ENCODE assay signal across 1 cellular context in the genomic region with DNA sequence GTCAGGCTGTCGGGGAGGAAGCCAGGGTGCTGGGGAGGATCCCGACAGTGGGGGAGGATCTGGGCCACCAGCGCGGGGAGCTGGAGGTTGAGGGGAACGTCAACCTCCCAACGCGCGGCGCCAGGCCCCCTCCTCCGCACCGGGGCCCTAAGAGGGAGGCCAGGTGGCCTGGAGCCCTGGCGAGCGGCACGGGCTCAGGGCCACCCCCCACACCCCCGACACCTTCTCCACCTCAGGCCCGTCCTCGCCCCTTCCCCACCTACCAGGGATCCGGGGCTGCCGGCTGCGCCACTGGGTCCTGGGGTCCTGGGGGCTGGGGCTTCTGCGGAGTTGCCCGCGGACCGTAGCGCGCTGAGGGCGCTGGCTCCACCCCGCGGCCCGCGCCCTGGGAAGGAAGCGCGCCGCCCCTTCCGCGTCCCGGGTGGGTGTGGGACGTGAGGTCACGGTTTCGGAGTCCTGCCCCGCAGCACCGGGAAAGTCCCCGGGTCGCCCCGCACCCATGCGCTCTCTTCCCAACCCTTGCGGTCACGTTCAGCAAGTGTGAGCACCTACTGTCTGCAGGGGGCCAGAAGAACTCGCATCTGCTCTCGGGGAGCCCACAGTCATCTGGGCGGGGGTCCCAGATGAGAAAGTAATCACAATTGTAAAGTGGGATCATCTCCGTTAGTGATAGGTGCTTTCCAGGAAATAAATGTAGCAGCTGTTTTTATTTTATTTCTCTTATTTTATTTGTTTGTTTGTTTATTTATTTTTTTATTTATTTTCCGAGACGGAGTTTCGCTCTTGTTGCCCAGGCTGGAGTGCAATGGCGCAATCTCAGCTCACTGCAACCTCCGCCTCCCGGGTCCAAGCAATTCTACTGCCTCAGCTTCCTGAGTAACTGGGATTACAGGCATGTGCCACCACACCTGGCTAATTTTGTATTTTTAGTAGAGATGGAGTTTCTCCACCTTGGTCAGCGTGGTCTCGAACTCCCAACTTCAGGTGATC.
A peak's percentile ranks its signal among the peaks of the same experiment; 100 is the strongest.
TF ChIP-seq lines count a peak whose summit lies in the region.

A gene (minus strand): TSS at position 362 of the 990 bp plus-strand sequence. CDS start 13,335 bp downstream, outside the sequence.

TF ChIP-seq in HepG2, 621 proteins besides CTCF, POLR2A, EP300 and RAD21 (continued from another document and continues in another):
- TF ChIP-seq, protein P1, sequence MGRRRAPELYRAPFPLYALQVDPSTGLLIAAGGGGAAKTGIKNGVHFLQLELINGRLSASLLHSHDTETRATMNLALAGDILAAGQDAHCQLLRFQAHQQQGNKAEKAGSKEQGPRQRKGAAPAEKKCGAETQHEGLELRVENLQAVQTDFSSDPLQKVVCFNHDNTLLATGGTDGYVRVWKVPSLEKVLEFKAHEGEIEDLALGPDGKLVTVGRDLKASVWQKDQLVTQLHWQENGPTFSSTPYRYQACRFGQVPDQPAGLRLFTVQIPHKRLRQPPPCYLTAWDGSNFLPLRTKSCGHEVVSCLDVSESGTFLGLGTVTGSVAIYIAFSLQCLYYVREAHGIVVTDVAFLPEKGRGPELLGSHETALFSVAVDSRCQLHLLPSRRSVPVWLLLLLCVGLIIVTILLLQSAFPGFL (CRISPR knock-in tag; IDR thresholded peaks at IDR 0.05) = no peak
- TF ChIP-seq, protein P2, sequence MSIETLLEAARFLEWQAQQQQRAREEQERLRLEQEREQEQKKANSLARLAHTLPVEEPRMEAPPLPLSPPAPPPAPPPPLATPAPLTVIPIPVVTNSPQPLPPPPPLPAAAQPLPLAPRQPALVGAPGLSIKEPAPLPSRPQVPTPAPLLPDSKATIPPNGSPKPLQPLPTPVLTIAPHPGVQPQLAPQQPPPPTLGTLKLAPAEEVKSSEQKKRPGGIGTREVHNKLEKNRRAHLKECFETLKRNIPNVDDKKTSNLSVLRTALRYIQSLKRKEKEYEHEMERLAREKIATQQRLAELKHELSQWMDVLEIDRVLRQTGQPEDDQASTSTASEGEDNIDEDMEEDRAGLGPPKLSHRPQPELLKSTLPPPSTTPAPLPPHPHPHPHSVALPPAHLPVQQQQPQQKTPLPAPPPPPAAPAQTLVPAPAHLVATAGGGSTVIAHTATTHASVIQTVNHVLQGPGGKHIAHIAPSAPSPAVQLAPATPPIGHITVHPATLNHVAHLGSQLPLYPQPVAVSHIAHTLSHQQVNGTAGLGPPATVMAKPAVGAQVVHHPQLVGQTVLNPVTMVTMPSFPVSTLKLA (IDR thresholded peaks at IDR 0.05) = no peak
- TF ChIP-seq ERF (CRISPR knock-in tag; IDR thresholded peaks at IDR 0.05) (no peak), NPAS2 (CRISPR knock-in tag; IDR thresholded peaks at IDR 0.05; ENCODE audit: borderline replicate concordance) (no peak), ZSCAN30 (CRISPR knock-in tag; IDR thresholded peaks at IDR 0.05) (no peak), ZNF883 (CRISPR knock-in tag; IDR thresholded peaks at IDR 0.05; ENCODE audit: not compliant biosample characterization) (peak; percentile 92), KLF15 (CRISPR knock-in tag; IDR thresholded peaks at IDR 0.05; ENCODE audit: borderline replicate concordance) (no peak), CHCHD3 (CRISPR knock-in tag; IDR thresholded peaks at IDR 0.05) (no peak), ZNF781 (CRISPR knock-in tag; IDR thresholded peaks at IDR 0.05; ENCODE audit: borderline replicate concordance, not compliant biosample characterization) (no peak), CBFB (CRISPR knock-in tag; IDR thresholded peaks at IDR 0.05) (0 out of 2 replicates have a peak, but pooled peaks have one; percentile 30), REXO4 (CRISPR knock-in tag; IDR thresholded peaks at IDR 0.05; ENCODE audit: borderline replicate concordance) (no peak), ZNF850 (CRISPR knock-in tag; conservative IDR thresholded peaks at IDR 0.05) (no peak), ONECUT2 (CRISPR knock-in tag; IDR thresholded peaks at IDR 0.05) (no peak), TSC22D2 (CRISPR knock-in tag; IDR thresholded peaks at IDR 0.05; ENCODE audit: borderline replicate concordance) (0 out of 2 replicates have a peak, but pooled peaks have one; percentile 55), SIN3B (IDR thresholded peaks at IDR 0.05; ENCODE audit: low read length) (no peak), FOXK1 (CRISPR knock-in tag; IDR thresholded peaks at IDR 0.05; ENCODE audit: borderline replicate concordance, low read depth) (no peak), ZNF432 (CRISPR knock-in tag; IDR thresholded peaks at IDR 0.05; ENCODE audit: borderline replicate concordance) (0 out of 2 replicates have a peak, but pooled peaks have one; percentile 55), GFI1 (CRISPR knock-in tag; IDR thresholded peaks at IDR 0.05; ENCODE audit: borderline replicate concordance) (peak; percentile 12; the same call in 1 of the 2 replicates), MIXL1 (CRISPR knock-in tag; IDR thresholded peaks at IDR 0.05) (no peak), ZNF780A (CRISPR knock-in tag; IDR thresholded peaks at IDR 0.05) (no peak)
- TF ChIP-seq, protein P3, sequence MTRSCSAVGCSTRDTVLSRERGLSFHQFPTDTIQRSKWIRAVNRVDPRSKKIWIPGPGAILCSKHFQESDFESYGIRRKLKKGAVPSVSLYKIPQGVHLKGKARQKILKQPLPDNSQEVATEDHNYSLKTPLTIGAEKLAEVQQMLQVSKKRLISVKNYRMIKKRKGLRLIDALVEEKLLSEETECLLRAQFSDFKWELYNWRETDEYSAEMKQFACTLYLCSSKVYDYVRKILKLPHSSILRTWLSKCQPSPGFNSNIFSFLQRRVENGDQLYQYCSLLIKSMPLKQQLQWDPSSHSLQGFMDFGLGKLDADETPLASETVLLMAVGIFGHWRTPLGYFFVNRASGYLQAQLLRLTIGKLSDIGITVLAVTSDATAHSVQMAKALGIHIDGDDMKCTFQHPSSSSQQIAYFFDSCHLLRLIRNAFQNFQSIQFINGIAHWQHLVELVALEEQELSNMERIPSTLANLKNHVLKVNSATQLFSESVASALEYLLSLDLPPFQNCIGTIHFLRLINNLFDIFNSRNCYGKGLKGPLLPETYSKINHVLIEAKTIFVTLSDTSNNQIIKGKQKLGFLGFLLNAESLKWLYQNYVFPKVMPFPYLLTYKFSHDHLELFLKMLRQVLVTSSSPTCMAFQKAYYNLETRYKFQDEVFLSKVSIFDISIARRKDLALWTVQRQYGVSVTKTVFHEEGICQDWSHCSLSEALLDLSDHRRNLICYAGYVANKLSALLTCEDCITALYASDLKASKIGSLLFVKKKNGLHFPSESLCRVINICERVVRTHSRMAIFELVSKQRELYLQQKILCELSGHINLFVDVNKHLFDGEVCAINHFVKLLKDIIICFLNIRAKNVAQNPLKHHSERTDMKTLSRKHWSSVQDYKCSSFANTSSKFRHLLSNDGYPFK (CRISPR knock-in tag; IDR thresholded peaks at IDR 0.05; ENCODE audit: borderline replicate concordance) = no peak
- TF ChIP-seq, protein P4, sequence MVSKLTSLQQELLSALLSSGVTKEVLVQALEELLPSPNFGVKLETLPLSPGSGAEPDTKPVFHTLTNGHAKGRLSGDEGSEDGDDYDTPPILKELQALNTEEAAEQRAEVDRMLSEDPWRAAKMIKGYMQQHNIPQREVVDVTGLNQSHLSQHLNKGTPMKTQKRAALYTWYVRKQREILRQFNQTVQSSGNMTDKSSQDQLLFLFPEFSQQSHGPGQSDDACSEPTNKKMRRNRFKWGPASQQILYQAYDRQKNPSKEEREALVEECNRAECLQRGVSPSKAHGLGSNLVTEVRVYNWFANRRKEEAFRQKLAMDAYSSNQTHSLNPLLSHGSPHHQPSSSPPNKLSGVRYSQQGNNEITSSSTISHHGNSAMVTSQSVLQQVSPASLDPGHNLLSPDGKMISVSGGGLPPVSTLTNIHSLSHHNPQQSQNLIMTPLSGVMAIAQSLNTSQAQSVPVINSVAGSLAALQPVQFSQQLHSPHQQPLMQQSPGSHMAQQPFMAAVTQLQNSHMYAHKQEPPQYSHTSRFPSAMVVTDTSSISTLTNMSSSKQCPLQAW (CRISPR knock-in tag; IDR thresholded peaks at IDR 0.05) = peak; percentile 39; the same call in 1 of the 2 replicates
- TF ChIP-seq, protein P5, sequence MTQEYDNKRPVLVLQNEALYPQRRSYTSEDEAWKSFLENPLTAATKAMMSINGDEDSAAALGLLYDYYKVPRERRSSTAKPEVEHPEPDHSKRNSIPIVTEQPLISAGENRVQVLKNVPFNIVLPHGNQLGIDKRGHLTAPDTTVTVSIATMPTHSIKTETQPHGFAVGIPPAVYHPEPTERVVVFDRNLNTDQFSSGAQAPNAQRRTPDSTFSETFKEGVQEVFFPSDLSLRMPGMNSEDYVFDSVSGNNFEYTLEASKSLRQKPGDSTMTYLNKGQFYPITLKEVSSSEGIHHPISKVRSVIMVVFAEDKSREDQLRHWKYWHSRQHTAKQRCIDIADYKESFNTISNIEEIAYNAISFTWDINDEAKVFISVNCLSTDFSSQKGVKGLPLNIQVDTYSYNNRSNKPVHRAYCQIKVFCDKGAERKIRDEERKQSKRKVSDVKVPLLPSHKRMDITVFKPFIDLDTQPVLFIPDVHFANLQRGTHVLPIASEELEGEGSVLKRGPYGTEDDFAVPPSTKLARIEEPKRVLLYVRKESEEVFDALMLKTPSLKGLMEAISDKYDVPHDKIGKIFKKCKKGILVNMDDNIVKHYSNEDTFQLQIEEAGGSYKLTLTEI (CRISPR knock-in tag; conservative IDR thresholded peaks at IDR 0.05) = no peak
- TF ChIP-seq, protein P6, sequence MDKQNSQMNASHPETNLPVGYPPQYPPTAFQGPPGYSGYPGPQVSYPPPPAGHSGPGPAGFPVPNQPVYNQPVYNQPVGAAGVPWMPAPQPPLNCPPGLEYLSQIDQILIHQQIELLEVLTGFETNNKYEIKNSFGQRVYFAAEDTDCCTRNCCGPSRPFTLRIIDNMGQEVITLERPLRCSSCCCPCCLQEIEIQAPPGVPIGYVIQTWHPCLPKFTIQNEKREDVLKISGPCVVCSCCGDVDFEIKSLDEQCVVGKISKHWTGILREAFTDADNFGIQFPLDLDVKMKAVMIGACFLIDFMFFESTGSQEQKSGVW (CRISPR knock-in tag; IDR thresholded peaks at IDR 0.05; ENCODE audit: borderline replicate concordance) = no peak
- TF ChIP-seq, protein P7, sequence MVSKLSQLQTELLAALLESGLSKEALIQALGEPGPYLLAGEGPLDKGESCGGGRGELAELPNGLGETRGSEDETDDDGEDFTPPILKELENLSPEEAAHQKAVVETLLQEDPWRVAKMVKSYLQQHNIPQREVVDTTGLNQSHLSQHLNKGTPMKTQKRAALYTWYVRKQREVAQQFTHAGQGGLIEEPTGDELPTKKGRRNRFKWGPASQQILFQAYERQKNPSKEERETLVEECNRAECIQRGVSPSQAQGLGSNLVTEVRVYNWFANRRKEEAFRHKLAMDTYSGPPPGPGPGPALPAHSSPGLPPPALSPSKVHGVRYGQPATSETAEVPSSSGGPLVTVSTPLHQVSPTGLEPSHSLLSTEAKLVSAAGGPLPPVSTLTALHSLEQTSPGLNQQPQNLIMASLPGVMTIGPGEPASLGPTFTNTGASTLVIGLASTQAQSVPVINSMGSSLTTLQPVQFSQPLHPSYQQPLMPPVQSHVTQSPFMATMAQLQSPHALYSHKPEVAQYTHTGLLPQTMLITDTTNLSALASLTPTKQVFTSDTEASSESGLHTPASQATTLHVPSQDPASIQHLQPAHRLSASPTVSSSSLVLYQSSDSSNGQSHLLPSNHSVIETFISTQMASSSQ (IDR thresholded peaks at IDR 0.05; ENCODE audit: low read depth) = no peak
- TF ChIP-seq, protein P7 (CRISPR knock-in tag; IDR thresholded peaks at IDR 0.05; ENCODE audit: borderline replicate concordance) = peak; percentile 52; the same call in 1 of the 2 replicates
- TF ChIP-seq, protein P8, sequence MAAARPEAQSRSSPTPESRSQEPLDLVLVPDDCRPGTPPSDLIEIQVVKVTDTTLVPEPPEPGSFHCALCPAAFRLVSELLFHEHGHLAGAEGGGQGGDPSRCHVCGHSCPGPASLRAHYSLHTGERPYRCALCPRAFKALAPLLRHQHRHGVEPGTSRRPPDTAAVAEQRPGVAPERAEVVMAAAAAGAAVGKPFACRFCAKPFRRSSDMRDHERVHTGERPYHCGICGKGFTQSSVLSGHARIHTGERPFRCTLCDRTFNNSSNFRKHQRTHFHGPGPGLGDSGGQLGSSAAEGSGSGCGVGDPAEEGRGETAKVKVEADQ (CRISPR knock-in tag; IDR thresholded peaks at IDR 0.05; ENCODE audit: borderline replicate concordance) = peak; percentile 51; the same call in 1 of the 2 replicates
- TF ChIP-seq, protein P9, sequence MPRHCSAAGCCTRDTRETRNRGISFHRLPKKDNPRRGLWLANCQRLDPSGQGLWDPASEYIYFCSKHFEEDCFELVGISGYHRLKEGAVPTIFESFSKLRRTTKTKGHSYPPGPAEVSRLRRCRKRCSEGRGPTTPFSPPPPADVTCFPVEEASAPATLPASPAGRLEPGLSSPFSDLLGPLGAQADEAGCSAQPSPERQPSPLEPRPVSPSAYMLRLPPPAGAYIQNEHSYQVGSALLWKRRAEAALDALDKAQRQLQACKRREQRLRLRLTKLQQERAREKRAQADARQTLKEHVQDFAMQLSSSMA (CRISPR knock-in tag; IDR thresholded peaks at IDR 0.05) = no peak
- TF ChIP-seq, protein P10, sequence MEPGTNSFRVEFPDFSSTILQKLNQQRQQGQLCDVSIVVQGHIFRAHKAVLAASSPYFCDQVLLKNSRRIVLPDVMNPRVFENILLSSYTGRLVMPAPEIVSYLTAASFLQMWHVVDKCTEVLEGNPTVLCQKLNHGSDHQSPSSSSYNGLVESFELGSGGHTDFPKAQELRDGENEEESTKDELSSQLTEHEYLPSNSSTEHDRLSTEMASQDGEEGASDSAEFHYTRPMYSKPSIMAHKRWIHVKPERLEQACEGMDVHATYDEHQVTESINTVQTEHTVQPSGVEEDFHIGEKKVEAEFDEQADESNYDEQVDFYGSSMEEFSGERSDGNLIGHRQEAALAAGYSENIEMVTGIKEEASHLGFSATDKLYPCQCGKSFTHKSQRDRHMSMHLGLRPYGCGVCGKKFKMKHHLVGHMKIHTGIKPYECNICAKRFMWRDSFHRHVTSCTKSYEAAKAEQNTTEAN (CRISPR knock-in tag; conservative IDR thresholded peaks at IDR 0.05) = no peak
- TF ChIP-seq, protein P11, sequence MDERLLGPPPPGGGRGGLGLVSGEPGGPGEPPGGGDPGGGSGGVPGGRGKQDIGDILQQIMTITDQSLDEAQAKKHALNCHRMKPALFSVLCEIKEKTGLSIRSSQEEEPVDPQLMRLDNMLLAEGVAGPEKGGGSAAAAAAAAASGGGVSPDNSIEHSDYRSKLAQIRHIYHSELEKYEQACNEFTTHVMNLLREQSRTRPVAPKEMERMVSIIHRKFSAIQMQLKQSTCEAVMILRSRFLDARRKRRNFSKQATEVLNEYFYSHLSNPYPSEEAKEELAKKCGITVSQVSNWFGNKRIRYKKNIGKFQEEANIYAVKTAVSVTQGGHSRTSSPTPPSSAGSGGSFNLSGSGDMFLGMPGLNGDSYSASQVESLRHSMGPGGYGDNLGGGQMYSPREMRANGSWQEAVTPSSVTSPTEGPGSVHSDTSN (CRISPR knock-in tag; IDR thresholded peaks at IDR 0.05) = no peak
